ENCODE assay signal across 24 cellular contexts in genomic region chr14:104551851-104552737, GRCh38. TPM values are rescaled to one million over a fixed set of nuclear protein-coding genes. Genes with fewer than 3 reads are reported as not detected.
DNase-seq lines count a peak whose midpoint lies in the region; ATAC-seq and TF ChIP-seq lines count a peak whose summit lies in the region.
"Had no signal": no experiment of that assay in that cellular context is flagged by ENCODE, and none has a peak within 500 bp of the region (broad histone marks: within the 10 kb centered on the region; RNA-seq: fewer than 3 reads in every experiment).

No MANE protein-coding gene starts in this region.

- BruUV-seq in Panc1 (replicated peaks; lab: Mats Ljungman, UMichigan) = no TSS peak

- no peaks in the 10 kb centered on the region for H3K4me1 Mint-ChIP-seq in activated T-cell treated with anti-CD3 and anti-CD28 coated beads, Interleukin-2, amount 50 U/mL, for 4 hours (ENCODE audit: low read depth)
- H3K4me1 Mint-ChIP-seq in activated T-cell treated with anti-CD3 and anti-CD28 coated beads, Interleukin-2, amount 50 U/mL, for 72 hours (ENCODE audit: low read depth) = no peaks in the 10 kb centered on the region
- H3K4me1 Mint-ChIP-seq in T-helper 2 cell treated with Interferon-gamma antibody and Interleukin-4, amounts not matched to agents 5 μg/mL and 100 μg/mL, for 36 hours (ENCODE audit: low read depth) = no peaks in the 10 kb centered on the region

- no peaks in the 10 kb centered on the region for H3K36me3 ChIP-seq in Panc1 (ENCODE audit: control insufficient read depth, insufficient read depth, low read length)
- H3K36me3 ChIP-seq: BLaER1 treated with 17β-estradiol and CSF1 and Interleukin-3, amounts not matched to agents 10 nM and 100 nM; colonic mucosa; vagina had no signal

- intact Hi-C loops in Panc1 (cut with micrococcal nuclease; ENCODE audit: unreplicated experiment) (no loop called here), left cardiac atrium (cut with DNase I) (no loop called here), posterior vena cava (cut with DNase I) (loop anchor here in 1 of 2 donors (5.0 kb wide), 1 partner anchor 410 kb away; no protein-coding TSS in a partner anchor)

- H3K36me3 Mint-ChIP-seq in activated T-cell treated with anti-CD3 and anti-CD28 coated beads, Interleukin-2, amount 50 U/mL, for 4 hours (ENCODE audit: insufficient read depth) = no peaks in the 10 kb centered on the region
- no peaks in the 10 kb centered on the region for H3K36me3 Mint-ChIP-seq in activated T-cell treated with anti-CD3 and anti-CD28 coated beads, Interleukin-2, amount 50 U/mL, for 72 hours (ENCODE audit: insufficient read depth in 2 of 2)
- H3K36me3 Mint-ChIP-seq in T-helper 2 cell treated with Interferon-gamma antibody and Interleukin-4, amounts not matched to agents 5 μg/mL and 100 μg/mL, for 36 hours (ENCODE audit: low read depth) = no peaks in the 10 kb centered on the region

- H3K27me3 Mint-ChIP-seq in activated T-cell treated with anti-CD3 and anti-CD28 coated beads, Interleukin-2, amount 50 U/mL, for 4 hours (ENCODE audit: low read depth) = peaks cover 18% of the 10 kb centered on the region
- no peaks in the 10 kb centered on the region for H3K27me3 Mint-ChIP-seq in activated T-cell treated with anti-CD3 and anti-CD28 coated beads, Interleukin-2, amount 50 U/mL, for 72 hours (ENCODE audit: low read depth)
- no peaks in the 10 kb centered on the region for H3K27me3 Mint-ChIP-seq in T-helper 2 cell treated with Interferon-gamma antibody and Interleukin-4, amounts not matched to agents 5 μg/mL and 100 μg/mL, for 36 hours (ENCODE audit: low read depth)

- CTCF ChIA-PET in Panc1 (lab: Charles Lee) = no interaction called here

- H3K9me3 Mint-ChIP-seq in activated T-cell treated with anti-CD3 and anti-CD28 coated beads, Interleukin-2, amount 50 U/mL, for 4 hours = no peaks in the 10 kb centered on the region
- no peaks in the 10 kb centered on the region for H3K9me3 Mint-ChIP-seq in activated T-cell treated with anti-CD3 and anti-CD28 coated beads, Interleukin-2, amount 50 U/mL, for 72 hours
- no peaks in the 10 kb centered on the region for H3K9me3 Mint-ChIP-seq in T-helper 2 cell treated with Interferon-gamma antibody and Interleukin-4, amounts not matched to agents 5 μg/mL and 100 μg/mL, for 36 hours

- no peak overlapping the region for H3K27ac Mint-ChIP-seq in activated T-cell treated with anti-CD3 and anti-CD28 coated beads, Interleukin-2, amount 50 U/mL, for 72 hours
- no peak overlapping the region for H3K27ac Mint-ChIP-seq in T-helper 2 cell treated with Interferon-gamma antibody and Interleukin-4, amounts not matched to agents 5 μg/mL and 100 μg/mL, for 36 hours

- no peaks in the 10 kb centered on the region for H3K4me1 ChIP-seq in Panc1 (ENCODE audit: control insufficient read depth, insufficient read depth, low read length)
- H3K4me1 ChIP-seq: colonic mucosa, vagina had no signal

- no peak for TF ChIP-seq CTCF in Panc1 (IDR thresholded peaks at IDR 0.05)

- H3K4me3 Mint-ChIP-seq in activated T-cell treated with anti-CD3 and anti-CD28 coated beads, Interleukin-2, amount 50 U/mL, for 4 hours = no peak overlapping the region
- H3K4me3 Mint-ChIP-seq in activated T-cell treated with anti-CD3 and anti-CD28 coated beads, Interleukin-2, amount 50 U/mL, for 72 hours = no peak overlapping the region
- no peak overlapping the region for H3K4me3 Mint-ChIP-seq in T-helper 2 cell treated with Interferon-gamma antibody and Interleukin-4, amounts not matched to agents 5 μg/mL and 100 μg/mL, for 36 hours

- no peaks in the 10 kb centered on the region for H3K9me3 ChIP-seq in Panc1 (ENCODE audit: control insufficient read depth, insufficient read depth, low read depth, low read length)
- H3K9me3 ChIP-seq: BLaER1 treated with 17β-estradiol and CSF1 and Interleukin-3, amounts not matched to agents 10 nM and 100 nM; colonic mucosa; vagina had no signal

- DNase-seq in activated T-cell treated with anti-CD3 and anti-CD28 coated beads, Interleukin-2, amount 50 U/mL, for 4 hours = peak; percentile 3
- no peak for DNase-seq in activated T-cell treated with anti-CD3 and anti-CD28 coated beads, Interleukin-2, amount 50 U/mL, for 72 hours
- no peak for DNase-seq in Panc1 (ENCODE audit: low read depth, low spot score)
- DNase-seq in left cardiac atrium = peak; percentile 12
- DNase-seq in posterior vena cava (ENCODE audit: low spot score) = peak; percentile 73
- DNase-seq in DMS 273 treated with DMSO at 0.1 percent for 48 hours (lab: John Stamatoyannopoulos, UW) = no peak
- DNase-seq in NOMO-1 treated with dmso at 0.1 percent for 144 hours (lab: John Stamatoyannopoulos, UW; ENCODE audit: unreplicated experiment) = no peak
- DNase-seq in T-helper 2 cell treated with Interferon-gamma antibody and Interleukin-4, amounts not matched to agents 5 μg/mL and 100 μg/mL, for 36 hours (ENCODE audit: low spot score) = no peak
- DNase-seq: activated naive CD4-positive, alpha-beta T cell treated with Interleukin-2 at 50 U/mL for 16 hours; colonic mucosa; NCI-H1417 treated with DMSO at 0.1 percent for 48 hours; NCI-H748 treated with DMSO at 0.1 percent for 48 hours; PC-3; substantia nigra; T1000 had no signal

- no peaks in the 10 kb centered on the region; the same call in 1 of the 2 replicates for H3K27me3 ChIP-seq in Panc1 (ENCODE audit: control insufficient read depth, insufficient read depth, low read length)
- H3K27me3 ChIP-seq: BLaER1 treated with 17β-estradiol and CSF1 and Interleukin-3, amounts not matched to agents 10 nM and 100 nM; colonic mucosa; hepatocyte; vagina had no signal

- ATAC-seq in activated T-cell treated with anti-CD3 and anti-CD28 coated beads, Interleukin-2, amount 50 U/mL, for 4 hours = no peak
- ATAC-seq in activated T-cell treated with anti-CD3 and anti-CD28 coated beads, Interleukin-2, amount 50 U/mL, for 72 hours (replicated peaks in 1 of 2) = no peak
- ATAC-seq in Panc1 (0 out of 2 replicates have a peak, but pooled peaks have one; percentile 44), left cardiac atrium (no peak)
- ATAC-seq: PC-3 had no signal

- H3K27ac ChIP-seq in Panc1 (ENCODE audit: low read length) = no peak overlapping the region
- H3K27ac ChIP-seq: BLaER1 treated with 17β-estradiol and CSF1 and Interleukin-3, amounts not matched to agents 10 nM and 100 nM; colonic mucosa; hepatocyte; vagina had no signal

- in situ Hi-C loops in Panc1 (cut with HindIII; ENCODE audit: low pct_unique_long_range_greater_than_20kb, low sequenced_read_pairs) = no loop called here

- no peak overlapping the region for H3K4me3 ChIP-seq in Panc1 (ENCODE audit: low read depth in 2 of 2, low read length in 2 of 2)
- H3K4me3 ChIP-seq: BLaER1 treated with 17β-estradiol and CSF1 and Interleukin-3, amounts not matched to agents 10 nM and 100 nM; colonic mucosa; hepatocyte; vagina had no signal

- POLR2A ChIA-PET in Panc1 (lab: Charles Lee) = no interaction called here

RNA-seq across cellular contexts. Expression of gene C14orf180, which starts 27.5 kb away (rescaled TPM):
- not detected for total RNA-seq in activated T-cell treated with anti-CD3 and anti-CD28 coated beads, Interleukin-2, amount 50 U/mL, for 4 hours
- total RNA-seq in activated T-cell treated with anti-CD3 and anti-CD28 coated beads, Interleukin-2, amount 50 U/mL, for 72 hours = not detected
- total RNA-seq in Panc1 (2021; ENCODE audit: unreplicated experiment) (not detected), left cardiac atrium (10 to 100 TPM; 26.6 to 66.7 TPM), posterior vena cava (1 to 10 TPM; 1.4 to 5.9 TPM)
- polyA plus RNA-seq in Panc1 (2012; ENCODE audit: insufficient read length) = not detected
- total RNA-seq: A673, astrocyte, H4, PC-3, pulmonary artery endothelial cell had no signal
- polyA plus RNA-seq: keratinocyte, neural cell had no signal

RNA-seq across cellular contexts. Expression of gene TMEM179, which starts 52.5 kb away (rescaled TPM):
- not detected for total RNA-seq in activated T-cell treated with anti-CD3 and anti-CD28 coated beads, Interleukin-2, amount 50 U/mL, for 4 hours
- total RNA-seq in activated T-cell treated with anti-CD3 and anti-CD28 coated beads, Interleukin-2, amount 50 U/mL, for 72 hours = under 1 TPM in 1 of 2 donors, not detected in 1; 0.46 TPM
- total RNA-seq in Panc1 (2021; ENCODE audit: unreplicated experiment) = 3.4 TPM
- polyA plus RNA-seq in Panc1 (2012; ENCODE audit: insufficient read length) = 1.8 TPM
- 1 to 10 TPM in 1 of 2 donors, under 1 TPM in 1; 0.24 to 1.0 TPM for total RNA-seq in left cardiac atrium
- total RNA-seq in posterior vena cava = under 1 TPM in 1 of 2 donors, not detected in 1; 0.38 TPM
- total RNA-seq: H4, PC-3 had no signal
- polyA plus RNA-seq: keratinocyte had no signal

Comparison
In these comparisons a context has a peak if more than half of its experiments do, and no peak if none do; other contexts are left out.
1. DNase-seq: peak in activated T-cell treated with anti-CD3 and anti-CD28 coated beads, Interleukin-2, amount 50 U/mL, for 4 hours (single experiment), left cardiac atrium (single experiment) and posterior vena cava (single experiment); none in activated T-cell treated with anti-CD3 and anti-CD28 coated beads, Interleukin-2, amount 50 U/mL, for 72 hours (0 of 2), Panc1 (single experiment), DMS 273 treated with DMSO at 0.1 percent for 48 hours (single experiment), NOMO-1 treated with dmso at 0.1 percent for 144 hours (single experiment) and T-helper 2 cell treated with Interferon-gamma antibody and Interleukin-4, amounts not matched to agents 5 μg/mL and 100 μg/mL, for 36 hours (single experiment).
2. RNA of gene C14orf180, which starts 27.5 kb away (total RNA-seq): 26.6 to 66.7 TPM in left cardiac atrium; 1.4 to 5.9 TPM in posterior vena cava, not detected in Panc1 (single experiment), not detected in activated T-cell treated with anti-CD3 and anti-CD28 coated beads, Interleukin-2, amount 50 U/mL, for 4 hours and not detected in activated T-cell treated with anti-CD3 and anti-CD28 coated beads, Interleukin-2, amount 50 U/mL, for 72 hours; every median in the first group is over 4 times any median in the second.